ENCODE assay signal across 8 cellular contexts in genomic region chr2:46876741-46877384, GRCh38. TPM values are rescaled to one million over a fixed set of nuclear protein-coding genes. Genes with fewer than 3 reads are reported as not detected.
DNase-seq lines count a peak whose midpoint lies in the region; ATAC-seq and TF ChIP-seq lines count a peak whose summit lies in the region.

No MANE protein-coding gene starts in this region.

- no peak overlapping the region for H3K4me2 ChIP-seq in Loucy (ENCODE audit: low read depth, low read length, poor library complexity, severe bottlenecking)

- peak; percentile 52 for DNase-seq in DMS53 treated with DMSO at 0.1 percent for 48 hours (lab: John Stamatoyannopoulos, UW; ENCODE audit: unreplicated experiment)
- DNase-seq in SW 1271 (lab: John Stamatoyannopoulos, UW): peak; percentile 66 to 84
- DNase-seq in fibroblast of villous mesenchyme (ENCODE audit: low read depth): peak; percentile 85
- DNase-seq in putamen (ENCODE audit: low spot score): peak; percentile 32

- H3K4me3 ChIP-seq in Loucy (ENCODE audit: low read length, poor library complexity, severe bottlenecking) (no peak overlapping the region), fibroblast of villous mesenchyme (ENCODE audit: low read depth, low read length) (no peak overlapping the region)

- no peaks in the 10 kb centered on the region for H3K36me3 ChIP-seq in Loucy (ENCODE audit: insufficient read depth, low read length)

- no peaks in the 10 kb centered on the region for H3K9me3 ChIP-seq in Loucy (ENCODE audit: insufficient read depth, low read depth, low read length)

- H3K9ac ChIP-seq in Loucy (ENCODE audit: low read depth, low read length, poor library complexity, severe bottlenecking): no peak overlapping the region

- H4K20me1 ChIP-seq in Loucy (ENCODE audit: insufficient read depth, low read length, poor library complexity, severe bottlenecking): no peaks in the 10 kb centered on the region

- H2AFZ ChIP-seq in Loucy (ENCODE audit: low read length): peak overlapping the region; percentile 39

- no peaks in the 10 kb centered on the region for H3F3A ChIP-seq in Loucy (ENCODE audit: low read depth)

- H3K27me3 ChIP-seq in Loucy (ENCODE audit: insufficient read depth, low read length, poor library complexity, severe bottlenecking): no peaks in the 10 kb centered on the region

- H3K79me2 ChIP-seq in Loucy (ENCODE audit: insufficient read depth, low read length): no peaks in the 10 kb centered on the region

- peak; percentile 75 for TF ChIP-seq CTCF in Loucy (conservative IDR thresholded peaks at IDR 0.05; ENCODE audit: low read length)
- TF ChIP-seq CTCF in fibroblast of villous mesenchyme (IDR thresholded peaks at IDR 0.05; ENCODE audit: insufficient read depth, low read depth, low read length): peak; percentile 56

- ATAC-seq in GM18873 (IDR thresholded peaks at IDR 0.05; ENCODE audit: low FRiP score, unreplicated experiment) (no peak), GM21528 (IDR thresholded peaks at IDR 0.05; ENCODE audit: low FRiP score, unreplicated experiment) (no peak), HG02798 (IDR thresholded peaks at IDR 0.05; ENCODE audit: poor library complexity, unreplicated experiment) (no peak)

- no peaks in the 10 kb centered on the region for H3K4me1 ChIP-seq in Loucy (ENCODE audit: insufficient read depth, low read length, poor library complexity, severe bottlenecking)

- no peaks in the 10 kb centered on the region for H3K9me2 ChIP-seq in Loucy (replicated peaks; ENCODE audit: low read depth, low read length)

RNA-seq across cellular contexts. Expression of gene MCFD2, which starts 38.7 kb away (rescaled TPM):
- 107 and 196 TPM in 2 replicates for total RNA-seq in fibroblast of villous mesenchyme

Comparison
In these comparisons a context has a peak if more than half of its experiments do, and no peak if none do; other contexts are left out.
1. DNase-seq: peak in every context shown above with its lines; median percentile 85 in fibroblast of villous mesenchyme; 75 in SW 1271; 52 in DMS53 treated with DMSO at 0.1 percent for 48 hours; 32 in putamen.